2 cellular contexts compared by ENCODE assay signal in the genomic region with DNA sequence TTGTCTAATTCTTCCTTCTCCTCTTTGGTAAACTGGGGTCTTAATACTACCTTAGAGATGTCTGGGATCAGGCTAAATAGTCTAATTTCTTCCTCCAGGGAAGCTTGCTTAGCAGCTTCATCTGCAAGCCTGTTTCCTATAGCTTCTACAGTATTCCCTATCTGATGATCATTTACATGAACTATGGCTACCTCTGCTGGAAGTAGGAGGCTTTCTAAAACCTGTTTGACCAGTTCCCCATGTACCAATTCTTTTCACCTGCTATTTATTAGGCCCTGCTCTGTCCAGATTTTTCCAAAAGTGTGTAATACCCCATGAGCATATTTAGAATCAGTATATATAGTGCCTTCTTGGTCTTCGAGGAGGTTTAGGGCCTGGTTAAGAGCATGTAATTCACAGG.
TF ChIP-seq lines count a peak whose summit lies in the region.

No MANE protein-coding gene starts in this region.

TF ChIP-seq in A549, 52 proteins besides CTCF, POLR2A, EP300 and RAD21 (continued from another document):
- TF ChIP-seq, protein P1, sequence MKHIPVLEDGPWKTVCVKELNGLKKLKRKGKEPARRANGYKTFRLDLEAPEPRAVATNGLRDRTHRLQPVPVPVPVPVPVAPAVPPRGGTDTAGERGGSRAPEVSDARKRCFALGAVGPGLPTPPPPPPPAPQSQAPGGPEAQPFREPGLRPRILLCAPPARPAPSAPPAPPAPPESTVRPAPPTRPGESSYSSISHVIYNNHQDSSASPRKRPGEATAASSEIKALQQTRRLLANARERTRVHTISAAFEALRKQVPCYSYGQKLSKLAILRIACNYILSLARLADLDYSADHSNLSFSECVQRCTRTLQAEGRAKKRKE (CRISPR knock-in tag; IDR thresholded peaks at IDR 0.05; ENCODE audit: low read depth): no peak
- TF ChIP-seq, protein P2, sequence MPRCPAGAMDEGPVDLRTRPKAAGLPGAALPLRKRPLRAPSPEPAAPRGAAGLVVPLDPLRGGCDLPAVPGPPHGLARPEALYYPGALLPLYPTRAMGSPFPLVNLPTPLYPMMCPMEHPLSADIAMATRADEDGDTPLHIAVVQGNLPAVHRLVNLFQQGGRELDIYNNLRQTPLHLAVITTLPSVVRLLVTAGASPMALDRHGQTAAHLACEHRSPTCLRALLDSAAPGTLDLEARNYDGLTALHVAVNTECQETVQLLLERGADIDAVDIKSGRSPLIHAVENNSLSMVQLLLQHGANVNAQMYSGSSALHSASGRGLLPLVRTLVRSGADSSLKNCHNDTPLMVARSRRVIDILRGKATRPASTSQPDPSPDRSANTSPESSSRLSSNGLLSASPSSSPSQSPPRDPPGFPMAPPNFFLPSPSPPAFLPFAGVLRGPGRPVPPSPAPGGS (IDR thresholded peaks at IDR 0.05): no peak
- TF ChIP-seq NPAS2 (CRISPR knock-in tag; IDR thresholded peaks at IDR 0.05; ENCODE audit: borderline replicate concordance): no peak
- TF ChIP-seq JUN (IDR thresholded peaks at IDR 0.05): no peak
- no peak for TF ChIP-seq HOXB5 (CRISPR knock-in tag; IDR thresholded peaks at IDR 0.05)
- no peak for TF ChIP-seq HMGXB4 (CRISPR knock-in tag; IDR thresholded peaks at IDR 0.05; ENCODE audit: borderline replicate concordance)
- TF ChIP-seq BHLHE40 (IDR thresholded peaks at IDR 0.05; ENCODE audit: low read depth, low read length): no peak
- no peak for TF ChIP-seq HEYL (CRISPR knock-in tag; IDR thresholded peaks at IDR 0.05)
- TF ChIP-seq RNF2 (IDR thresholded peaks at IDR 0.05; ENCODE audit: borderline replicate concordance, low read depth): no peak
- TF ChIP-seq HOXA7 (CRISPR knock-in tag; IDR thresholded peaks at IDR 0.05): no peak
TF ChIP-seq in A549: peak in this region for 0.

TF ChIP-seq in HCT116, 20 proteins besides CTCF, POLR2A, EP300 and RAD21:
- TF ChIP-seq, protein P3, sequence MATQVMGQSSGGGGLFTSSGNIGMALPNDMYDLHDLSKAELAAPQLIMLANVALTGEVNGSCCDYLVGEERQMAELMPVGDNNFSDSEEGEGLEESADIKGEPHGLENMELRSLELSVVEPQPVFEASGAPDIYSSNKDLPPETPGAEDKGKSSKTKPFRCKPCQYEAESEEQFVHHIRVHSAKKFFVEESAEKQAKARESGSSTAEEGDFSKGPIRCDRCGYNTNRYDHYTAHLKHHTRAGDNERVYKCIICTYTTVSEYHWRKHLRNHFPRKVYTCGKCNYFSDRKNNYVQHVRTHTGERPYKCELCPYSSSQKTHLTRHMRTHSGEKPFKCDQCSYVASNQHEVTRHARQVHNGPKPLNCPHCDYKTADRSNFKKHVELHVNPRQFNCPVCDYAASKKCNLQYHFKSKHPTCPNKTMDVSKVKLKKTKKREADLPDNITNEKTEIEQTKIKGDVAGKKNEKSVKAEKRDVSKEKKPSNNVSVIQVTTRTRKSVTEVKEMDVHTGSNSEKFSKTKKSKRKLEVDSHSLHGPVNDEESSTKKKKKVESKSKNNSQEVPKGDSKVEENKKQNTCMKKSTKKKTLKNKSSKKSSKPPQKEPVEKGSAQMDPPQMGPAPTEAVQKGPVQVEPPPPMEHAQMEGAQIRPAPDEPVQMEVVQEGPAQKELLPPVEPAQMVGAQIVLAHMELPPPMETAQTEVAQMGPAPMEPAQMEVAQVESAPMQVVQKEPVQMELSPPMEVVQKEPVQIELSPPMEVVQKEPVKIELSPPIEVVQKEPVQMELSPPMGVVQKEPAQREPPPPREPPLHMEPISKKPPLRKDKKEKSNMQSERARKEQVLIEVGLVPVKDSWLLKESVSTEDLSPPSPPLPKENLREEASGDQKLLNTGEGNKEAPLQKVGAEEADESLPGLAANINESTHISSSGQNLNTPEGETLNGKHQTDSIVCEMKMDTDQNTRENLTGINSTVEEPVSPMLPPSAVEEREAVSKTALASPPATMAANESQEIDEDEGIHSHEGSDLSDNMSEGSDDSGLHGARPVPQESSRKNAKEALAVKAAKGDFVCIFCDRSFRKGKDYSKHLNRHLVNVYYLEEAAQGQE (IDR thresholded peaks at IDR 0.05; ENCODE audit: low read depth): no peak
- no peak for TF ChIP-seq TCF7L2 (IDR thresholded peaks at IDR 0.05; ENCODE audit: borderline replicate concordance, extremely low read depth, insufficient read depth, insufficient read length)
- no peak for TF ChIP-seq ELF1 (IDR thresholded peaks at IDR 0.05; ENCODE audit: borderline replicate concordance, low read depth)
- no peak for TF ChIP-seq SP1 (IDR thresholded peaks at IDR 0.05; ENCODE audit: low read depth)
- TF ChIP-seq JUND (IDR thresholded peaks at IDR 0.05): 0 out of 2 replicates have a peak, but pooled peaks have one; percentile 16
- TF ChIP-seq CEBPB (IDR thresholded peaks at IDR 0.05; ENCODE audit: low read depth): peak; percentile 11; the same call in 1 of the 2 replicates
- TF ChIP-seq FOSL1 (IDR thresholded peaks at IDR 0.05; ENCODE audit: low read depth): no peak
- no peak for TF ChIP-seq EZH2 (IDR thresholded peaks at IDR 0.05)
- no peak for TF ChIP-seq SRF (IDR thresholded peaks at IDR 0.05; ENCODE audit: low read depth)
- TF ChIP-seq, protein P4, sequence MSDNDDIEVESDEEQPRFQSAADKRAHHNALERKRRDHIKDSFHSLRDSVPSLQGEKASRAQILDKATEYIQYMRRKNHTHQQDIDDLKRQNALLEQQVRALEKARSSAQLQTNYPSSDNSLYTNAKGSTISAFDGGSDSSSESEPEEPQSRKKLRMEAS (IDR thresholded peaks at IDR 0.05): no peak
- TF ChIP-seq YY1 (IDR thresholded peaks at IDR 0.05; ENCODE audit: extremely low read depth, insufficient replicate concordance, low read depth, low read length): no peak
- no peak for TF ChIP-seq SIN3A (IDR thresholded peaks at IDR 0.05; ENCODE audit: low read depth)
- no peak for TF ChIP-seq ATF3 (IDR thresholded peaks at IDR 0.05)
- no peak for TF ChIP-seq ZFX (IDR thresholded peaks at IDR 0.05)
- TF ChIP-seq ZBTB33 (IDR thresholded peaks at IDR 0.05; ENCODE audit: extremely low read depth, insufficient replicate concordance, low read length): no peak
- TF ChIP-seq EGR1 (IDR thresholded peaks at IDR 0.05; ENCODE audit: low read depth): no peak
- 0 out of 2 replicates have a peak, but pooled peaks have one; percentile 36 for TF ChIP-seq CBX3 (IDR thresholded peaks at IDR 0.05; ENCODE audit: low read depth)
- TF ChIP-seq ZNF274 (IDR thresholded peaks at IDR 0.05; ENCODE audit: low read depth, low read length): no peak
